Comparison of ENCODE assay signal across 8 cellular contexts in the genomic region with DNA sequence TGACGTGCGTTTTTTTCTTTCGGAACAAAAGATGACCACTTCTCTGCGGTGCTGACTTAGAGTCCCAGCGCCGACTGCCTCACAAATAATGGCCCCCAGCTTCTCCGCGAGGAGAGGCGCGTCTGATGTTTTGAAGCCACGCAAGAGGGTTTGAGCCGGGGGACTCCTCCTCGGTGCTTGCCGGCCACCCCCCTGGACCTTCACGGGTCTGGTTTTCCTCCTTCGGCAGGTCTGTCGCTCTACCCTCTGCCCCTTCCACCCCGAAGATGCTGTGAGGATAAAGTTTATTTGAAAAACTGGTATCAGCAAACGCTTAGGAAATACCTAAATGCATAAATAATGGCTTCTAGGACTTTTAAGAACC.
DNase-seq lines count a peak whose midpoint lies in the region; ATAC-seq and TF ChIP-seq lines count a peak whose summit lies in the region.

No MANE protein-coding gene starts in this region.

- no peak for TF ChIP-seq CTCF in nephron progenitor cell (IDR thresholded peaks at IDR 0.05)

- DNase-seq in NCI-H146 (lab: John Stamatoyannopoulos, UW) (peak; percentile 44), nephron progenitor cell (no peak), NCI-H1417 (lab: John Stamatoyannopoulos, UW) (no peak)
- no peak for DNase-seq in effector memory CD4-positive, alpha-beta T cell
- no peak for DNase-seq in effector CD4-positive, alpha-beta T cell

- ATAC-seq in GM18498 (IDR thresholded peaks at IDR 0.05; ENCODE audit: unreplicated experiment), result peak; percentile 9
- ATAC-seq in HG02610 (IDR thresholded peaks at IDR 0.05; ENCODE audit: unreplicated experiment), result no peak
- no peak for ATAC-seq in HG03565 (IDR thresholded peaks at IDR 0.05; ENCODE audit: unreplicated experiment)

- peak overlapping the region; percentile 92 for H3K27ac ChIP-seq in effector memory CD4-positive, alpha-beta T cell (ENCODE audit: insufficient read depth, low read length, poor library complexity, severe bottlenecking)

- H3K36me3 ChIP-seq in effector memory CD4-positive, alpha-beta T cell (ENCODE audit: control insufficient read depth, insufficient read depth, low read length), result peaks cover 25% of the 10 kb centered on the region

- H3K27me3 ChIP-seq in effector memory CD4-positive, alpha-beta T cell (replicated peaks; ENCODE audit: control insufficient read depth, insufficient read depth, low read length, poor library complexity, severe bottlenecking), result no peaks in the 10 kb centered on the region

- no peak overlapping the region for H3K27ac Mint-ChIP-seq in nephron progenitor cell

- peaks cover 49% of the 10 kb centered on the region for H3K4me1 ChIP-seq in effector memory CD4-positive, alpha-beta T cell (ENCODE audit: control insufficient read depth, insufficient read depth, low read length, poor library complexity, severe bottlenecking)

- no peaks in the 10 kb centered on the region for H3K9me3 Mint-ChIP-seq in nephron progenitor cell

- no peaks in the 10 kb centered on the region for H3K27me3 Mint-ChIP-seq in nephron progenitor cell (ENCODE audit: low read depth, poor library complexity)

- peaks cover 53% of the 10 kb centered on the region for H3K4me1 Mint-ChIP-seq in nephron progenitor cell

- no peaks in the 10 kb centered on the region for H3K9me3 ChIP-seq in effector memory CD4-positive, alpha-beta T cell (ENCODE audit: control insufficient read depth, low read length)

- H3K4me3 ChIP-seq in effector memory CD4-positive, alpha-beta T cell (ENCODE audit: insufficient read depth, low read depth, low read length, poor library complexity, severe bottlenecking), result peak overlapping the region; percentile 97

- peaks cover 16% of the 10 kb centered on the region for H3K36me3 Mint-ChIP-seq in nephron progenitor cell (ENCODE audit: low read depth)

- H3K4me3 Mint-ChIP-seq in nephron progenitor cell, result peak overlapping the region; percentile 94
